ENCODE assay signal across 8 cellular contexts in the genomic region with DNA sequence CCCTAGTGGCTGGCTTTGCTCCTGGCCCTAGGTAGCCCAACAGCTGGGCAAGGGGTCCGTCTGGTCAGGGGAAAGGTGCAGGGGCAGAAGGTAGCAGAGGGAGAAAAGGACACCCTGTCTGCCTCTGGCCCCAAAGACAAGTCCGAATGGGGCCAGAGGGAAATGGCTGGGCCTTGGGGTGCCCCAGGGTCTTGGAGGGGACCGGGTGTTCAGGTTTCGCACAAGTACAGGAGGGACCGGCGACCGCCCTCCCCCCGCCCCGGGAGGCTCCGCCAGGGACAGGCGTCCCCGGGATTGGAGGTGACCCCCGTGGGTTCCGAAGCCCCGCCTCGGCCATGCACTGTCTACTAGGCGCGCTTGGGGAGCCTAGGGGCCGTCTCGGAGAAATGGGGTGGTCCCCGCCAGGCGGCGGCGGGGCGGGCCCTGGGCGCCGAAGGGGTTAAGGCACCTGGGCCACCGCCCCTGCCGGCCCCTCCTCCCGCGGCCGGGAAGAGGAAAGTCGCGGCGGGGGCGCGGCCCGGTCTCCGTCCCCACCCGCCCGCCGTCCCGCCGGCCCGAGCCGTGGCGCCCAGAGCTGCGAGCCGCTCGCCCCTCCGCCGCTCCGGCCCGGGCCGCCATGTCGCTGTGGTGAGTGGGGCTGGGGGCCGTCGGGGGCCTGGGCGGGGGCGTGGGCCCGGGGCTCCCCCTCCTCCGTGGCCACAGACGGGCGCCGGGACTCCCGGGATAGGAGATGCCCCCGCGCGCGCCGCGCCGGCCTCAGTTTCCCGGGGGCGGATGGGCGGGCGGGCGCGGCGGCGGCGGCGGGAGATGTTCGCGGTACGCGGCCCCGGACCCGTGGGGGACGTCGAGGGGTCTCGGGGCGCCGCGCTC. TPM values are rescaled to one million over a fixed set of nuclear protein-coding genes. Genes with fewer than 3 reads are reported as not detected.
DNase-seq lines count a peak whose midpoint lies in the region; ATAC-seq and TF ChIP-seq lines count a peak whose summit lies in the region.

A gene with protein sequence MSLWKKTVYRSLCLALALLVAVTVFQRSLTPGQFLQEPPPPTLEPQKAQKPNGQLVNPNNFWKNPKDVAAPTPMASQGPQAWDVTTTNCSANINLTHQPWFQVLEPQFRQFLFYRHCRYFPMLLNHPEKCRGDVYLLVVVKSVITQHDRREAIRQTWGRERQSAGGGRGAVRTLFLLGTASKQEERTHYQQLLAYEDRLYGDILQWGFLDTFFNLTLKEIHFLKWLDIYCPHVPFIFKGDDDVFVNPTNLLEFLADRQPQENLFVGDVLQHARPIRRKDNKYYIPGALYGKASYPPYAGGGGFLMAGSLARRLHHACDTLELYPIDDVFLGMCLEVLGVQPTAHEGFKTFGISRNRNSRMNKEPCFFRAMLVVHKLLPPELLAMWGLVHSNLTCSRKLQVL (plus strand): TSS at position 523 of the 870 bp plus-strand sequence. CDS start 94 bp downstream, at position 617.

- H3K4me1 ChIP-seq in adrenal gland (replicated peaks in 1 of 2) (peaks cover 29 to 34% of the 10 kb centered on the region in 2 donors), right lobe of liver (peaks cover 0 to 6% (median 0%) of the 10 kb centered on the region in 4 donors), vagina (peaks cover 16% of the 10 kb centered on the region)

- no peak for ATAC-seq in right lobe of liver
- ATAC-seq in GM18868 (IDR thresholded peaks at IDR 0.05; ENCODE audit: unreplicated experiment): no peak

- H3K27ac ChIP-seq in adrenal gland (peak within 1 kb of the TSS in 4 of 5 donors; percentile 55 to 79 (median 67)), right lobe of liver (no peak within 1 kb of the TSS), vagina (no peak within 1 kb of the TSS)

- H3K27me3 ChIP-seq in adrenal gland (no peaks in the 10 kb centered on the region), right lobe of liver (no peaks in the 10 kb centered on the region), vagina (peaks cover 4% of the 10 kb centered on the region)

- H3K4me1 Mint-ChIP-seq in activated naive CD4-positive, alpha-beta T cell treated with anti-CD3 and anti-CD28 coated beads, Interleukin-2, amount 50 U/mL, for 24 hours: peaks cover 14% of the 10 kb centered on the region

- peak within 1 kb of the TSS; percentile 57 for H3K4me3 Mint-ChIP-seq in activated naive CD4-positive, alpha-beta T cell treated with anti-CD3 and anti-CD28 coated beads, Interleukin-2, amount 50 U/mL, for 24 hours

- H3K4me3 ChIP-seq in adrenal gland (peak within 1 kb of the TSS in 3 of 4 donors; percentile 33 to 94 (median 79)), right lobe of liver (peak within 1 kb of the TSS; percentile 25 to 41 (median 26)), vagina (peak within 1 kb of the TSS; percentile 37 to 57)

- TF ChIP-seq CTCF in adrenal gland (IDR thresholded peaks at IDR 0.05): no peak
- TF ChIP-seq CTCF in right lobe of liver (IDR thresholded peaks at IDR 0.05): no peak
- TF ChIP-seq CTCF in vagina (IDR thresholded peaks at IDR 0.05): no peak

- H3K36me3 Mint-ChIP-seq in activated naive CD4-positive, alpha-beta T cell treated with anti-CD3 and anti-CD28 coated beads, Interleukin-2, amount 50 U/mL, for 24 hours: no peaks in the 10 kb centered on the region

- intact Hi-C loops in adrenal gland (cut with DNase I) (loop anchor here in 1 of 2 donors (5.0 to 10.0 kb wide), 2 partner anchors 101 to 173 kb away; no protein-coding TSS in a partner anchor), right lobe of liver (cut with DNase I) (no loop called here), vagina (cut with DNase I) (loop anchor here (10.0 kb wide), 1 partner anchor 171 kb away; no protein-coding TSS in a partner anchor)

- H3K9me3 Mint-ChIP-seq in activated naive CD4-positive, alpha-beta T cell treated with anti-CD3 and anti-CD28 coated beads, Interleukin-2, amount 50 U/mL, for 24 hours: no peaks in the 10 kb centered on the region

- DNase-seq in activated naive CD4-positive, alpha-beta T cell treated with anti-CD3 and anti-CD28 coated beads, Interleukin-2, amount 50 U/mL, for 16 hours: no peak
- DNase-seq in adrenal gland: peak in 2 of 7 donors; percentile 29 to 43
- DNase-seq in right lobe of liver: no peak
- peak in 1 of 2 donors; percentile 82 for DNase-seq in vagina (ENCODE audit: extremely low spot score in 2 of 2)
- DNase-seq in inferior parietal cortex (ENCODE audit: extremely low spot score): no peak
- no peak for DNase-seq in AG08396 (ENCODE audit: low spot score)

- no peak within 1 kb of the TSS for H3K27ac Mint-ChIP-seq in activated naive CD4-positive, alpha-beta T cell treated with anti-CD3 and anti-CD28 coated beads, Interleukin-2, amount 50 U/mL, for 24 hours

- H3K27me3 Mint-ChIP-seq in activated naive CD4-positive, alpha-beta T cell treated with anti-CD3 and anti-CD28 coated beads, Interleukin-2, amount 50 U/mL, for 24 hours: peaks cover 23% of the 10 kb centered on the region

- TF ChIP-seq POLR2A in adrenal gland (IDR thresholded peaks at IDR 0.05): no peak
- no peak for TF ChIP-seq POLR2A in right lobe of liver (IDR thresholded peaks at IDR 0.05)
- no peak for TF ChIP-seq POLR2A in vagina (IDR thresholded peaks at IDR 0.05)

- H3K9me3 ChIP-seq in adrenal gland (replicated peaks in 1 of 3) (no peaks in the 10 kb centered on the region), right lobe of liver (no peaks in the 10 kb centered on the region), vagina (no peaks in the 10 kb centered on the region)

- H3K36me3 ChIP-seq in adrenal gland (replicated peaks in 1 of 2): peaks cover 0 to 15% of the 10 kb centered on the region in 2 donors
- H3K36me3 ChIP-seq in right lobe of liver: no peaks in the 10 kb centered on the region
- no peaks in the 10 kb centered on the region for H3K36me3 ChIP-seq in vagina

- WGBS in adrenal gland, 4 donors: 3 to 54% (median 7%) methylated on average over 3 to 95 of the region's 95 CpGs
- 10% methylated on average over 2 of the region's 95 CpGs for WGBS in right lobe of liver (ENCODE audit: insufficient coverage, low coverage, low lambda C conversion rate, missing lambda C conversion rate)

RNA-seq across cellular contexts. Expression of the gene that starts here (rescaled TPM):
- total RNA-seq in adrenal gland: 10 to 100 TPM; 36.6 to 71.6 (median 50.9) TPM
- polyA plus RNA-seq in adrenal gland: 10 to 100 TPM in 2 of 3 donors, 1 to 10 TPM in 1; 3.1 to 12.6 (median 11.6) TPM
- 1 to 10 TPM in 3 of 6 experiments, under 1 TPM in 3; 0.73 to 5.3 (median 0.96) TPM for total RNA-seq in right lobe of liver
- total RNA-seq in vagina: 7.1 TPM

Comparison
In these comparisons a context has a peak if more than half of its experiments do, and no peak if none do; other contexts are left out.
1. H3K27ac ChIP-seq: peak in adrenal gland (4 of 5); none in right lobe of liver (0 of 3) and vagina (single experiment).
2. H3K4me3 ChIP-seq: peak in every context shown above with its lines; median percentile 79 in adrenal gland; 47 in vagina; 26 in right lobe of liver.